20 cellular contexts compared by ENCODE assay signal in genomic region chr14:35742032-35742371, GRCh38.
"Had no signal": no experiment of that assay in that cellular context is flagged by ENCODE, and none has a peak within 500 bp of the region (broad histone marks: within the 10 kb centered on the region; RNA-seq: fewer than 3 reads in every experiment).

No MANE protein-coding gene starts in this region.

- H3K4me3 ChIP-seq: mucosa of descending colon, ovary, SK-N-MC, skin epidermis, tibial nerve had no signal

- DNase-seq: activated CD4-positive, CD25-positive, alpha-beta regulatory T cell treated with anti-CD3 and anti-CD28 coated beads, Interleukin-2, amount 50 U/mL, for 72 hours; amygdala; caudate nucleus; head of caudate nucleus; hippocampal formation; left cardiac atrium; left ventricle myocardium superior; mucosa of descending colon; ovary; retina; stimulated activated CD4-positive, alpha-beta T cell treated with anti-CD3 and anti-CD28 coated beads, Interleukin-12 subunit alpha, Interleukin-12 subunit beta, amount 100 ng/mL, for 4 hours; stimulated activated CD4-positive, alpha-beta T cell treated with anti-CD3 and anti-CD28 coated beads, Interleukin-4, amount 100 ng/mL, for 1 hour; T1000 had no signal

- H3K27ac ChIP-seq: ovary, SK-N-MC, skin epidermis, tibial nerve had no signal

- H3K9me3 ChIP-seq: mucosa of descending colon, ovary, tibial nerve had no signal

- H3K36me3 ChIP-seq: ovary had no signal

- H3K4me1 ChIP-seq: tibial nerve had no signal

- H3K27me3 ChIP-seq: ovary, tibial nerve had no signal

- FAIRE-seq: endothelial cell of umbilical vein had no signal

- ATAC-seq: left cardiac atrium, left ventricle myocardium superior, mucosa of descending colon, sciatic nerve had no signal

- H3K4me3 Mint-ChIP-seq: activated naive CD8-positive, alpha-beta T cell had no signal

- H3K27ac Mint-ChIP-seq: progenitor cell of endocrine pancreas had no signal

- H3K27me3 Mint-ChIP-seq: activated naive CD8-positive, alpha-beta T cell; progenitor cell of endocrine pancreas had no signal
